In the genomic region with DNA sequence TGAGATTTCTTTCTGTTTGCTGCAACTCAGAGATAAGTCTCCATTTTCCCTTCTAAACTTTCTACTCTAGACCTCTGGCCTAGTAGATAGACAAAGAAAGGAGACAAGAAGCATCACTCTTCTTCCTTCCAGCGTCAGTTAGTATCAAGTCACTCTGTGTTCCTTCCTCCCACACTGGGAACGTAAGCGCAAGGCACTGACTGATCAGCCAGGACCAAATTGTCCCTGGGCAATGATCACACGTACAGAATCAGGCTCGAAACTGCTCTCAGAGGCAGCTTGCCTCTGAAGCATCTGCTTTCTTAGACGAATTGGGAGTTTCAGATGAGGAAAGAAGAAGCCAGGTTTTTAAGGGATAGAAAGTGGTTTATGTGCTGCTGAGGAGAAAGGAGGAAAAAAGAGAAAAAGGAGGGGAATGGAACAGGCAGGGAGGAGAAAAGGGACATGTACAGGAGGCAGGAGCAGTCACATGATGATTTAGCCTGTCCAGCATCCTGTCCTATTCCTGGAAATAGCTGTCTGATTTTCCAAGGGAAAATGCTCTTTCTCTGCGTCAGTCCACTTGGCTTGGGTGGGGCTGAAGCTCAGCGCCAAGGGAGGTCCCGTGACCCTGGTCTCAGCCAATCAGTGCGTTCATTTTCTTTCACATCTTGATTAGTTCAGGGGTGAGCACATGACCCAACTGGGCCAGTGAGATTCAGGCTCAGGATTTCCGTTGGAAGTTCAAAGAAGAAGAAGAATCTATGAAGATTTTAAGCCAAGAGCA, we compare ENCODE assay signal across 10 cellular contexts.
DNase-seq lines count a peak whose midpoint lies in the region; ATAC-seq and TF ChIP-seq lines count a peak whose summit lies in the region.
"Had no signal": no experiment of that assay in that cellular context is flagged by ENCODE, and none has a peak within 500 bp of the region (broad histone marks: within the 10 kb centered on the region; RNA-seq: fewer than 3 reads in every experiment).

No MANE protein-coding gene starts in this region.

- POLR2A ChIA-PET in Caco-2 (lab: Charles Lee) = no interaction called here

- H3K9me3 Mint-ChIP-seq in natural killer cell = peaks cover 11 to 14% of the 10 kb centered on the region in 2 donors
- H3K9me3 Mint-ChIP-seq in Caco-2 (ENCODE audit: unreplicated experiment) = no peaks in the 10 kb centered on the region

- H3K4me1 Mint-ChIP-seq in natural killer cell (no peaks in the 10 kb centered on the region), Caco-2 (ENCODE audit: low read depth, unreplicated experiment) (peaks cover 9% of the 10 kb centered on the region)
- H3K4me1 Mint-ChIP-seq: IgD-negative memory B cell had no signal

- TF ChIP-seq CTCF in right lobe of liver (IDR thresholded peaks at IDR 0.05) = no peak
- no peak for TF ChIP-seq CTCF in natural killer cell (IDR thresholded peaks at IDR 0.05)
- TF ChIP-seq CTCF in Caco-2 (IDR thresholded peaks at IDR 0.05; ENCODE audit: insufficient read depth in 1 of 2, low read depth in 1 of 2, low read length in 1 of 2, severe bottlenecking in 1 of 2, unreplicated experiment in 1 of 2) = no peak

- 33% methylated on average over 7 of the region's 11 CpGs for WGBS in right lobe of liver (ENCODE audit: insufficient coverage, low coverage, low lambda C conversion rate, missing lambda C conversion rate)

- no peaks in the 10 kb centered on the region for H3K27me3 ChIP-seq in duodenal mucosa (ENCODE audit: control insufficient read depth in 1 of 2, insufficient read depth in 2 of 2, low read length in 2 of 2)
- no peaks in the 10 kb centered on the region for H3K27me3 ChIP-seq in right lobe of liver
- H3K27me3 ChIP-seq in skeletal muscle tissue (ENCODE audit: control insufficient read depth in 3 of 3, insufficient read depth in 3 of 3, low read length in 3 of 3) = no peaks in the 10 kb centered on the region
- H3K27me3 ChIP-seq in Caco-2 (replicated peaks; ENCODE audit: control insufficient read depth, insufficient read depth, low read length) = no peaks in the 10 kb centered on the region

- DNase-seq in GM04503 (ENCODE audit: low read depth) = peak; percentile 67
- peak in 2 of 3 donors; percentile 40 to 55 for DNase-seq in right lobe of liver
- DNase-seq in natural killer cell = no peak
- DNase-seq in GOT3 (lab: John Stamatoyannopoulos, UW) = no peak
- no peak for DNase-seq in Caco-2

- BruUV-seq in Caco-2 (replicated peaks; lab: Mats Ljungman, UMichigan) = no TSS peak

- H3K4me3 ChIP-seq in duodenal mucosa (ENCODE audit: low read depth in 1 of 2, low read length in 2 of 2) (no peak overlapping the region), right lobe of liver (no peak overlapping the region), skeletal muscle tissue (ENCODE audit: low read length in 3 of 3) (no peak overlapping the region), Caco-2 (ENCODE audit: low read depth, low read length) (no peak overlapping the region)

- no peak overlapping the region for H3K4me3 Mint-ChIP-seq in natural killer cell
- H3K4me3 Mint-ChIP-seq in Caco-2 (ENCODE audit: unreplicated experiment) = no peak overlapping the region
- H3K4me3 Mint-ChIP-seq: IgD-negative memory B cell had no signal

- no peaks in the 10 kb centered on the region for H3K27me3 Mint-ChIP-seq in natural killer cell (ENCODE audit: low read depth in 2 of 2)
- no peaks in the 10 kb centered on the region for H3K27me3 Mint-ChIP-seq in Caco-2 (ENCODE audit: insufficient read depth, unreplicated experiment)
- H3K27me3 Mint-ChIP-seq: IgD-negative memory B cell had no signal

- intact Hi-C loops in right lobe of liver (cut with DNase I) (no loop called here), natural killer cell (cut with micrococcal nuclease) (no loop called here), Caco-2 (cut with micrococcal nuclease; ENCODE audit: unreplicated experiment) (no loop called here)

- H3K9ac ChIP-seq in duodenal mucosa (ENCODE audit: low read depth in 1 of 2, low read length in 2 of 2) (no peak overlapping the region), skeletal muscle tissue (ENCODE audit: low read depth in 1 of 3, low read length in 3 of 3) (peak overlapping the region in 1 of 3 donors; percentile 18)

- H3K4me1 ChIP-seq in duodenal mucosa (ENCODE audit: control insufficient read depth in 1 of 2, insufficient read depth in 2 of 2, low read length in 2 of 2) (no peaks in the 10 kb centered on the region), right lobe of liver (no peaks in the 10 kb centered on the region), skeletal muscle tissue (ENCODE audit: control insufficient read depth in 3 of 3, insufficient read depth in 3 of 3, low read length in 3 of 3) (no peaks in the 10 kb centered on the region), Caco-2 (0 out of 2 replicates have a peak, but pooled peaks cover 3% of the 10 kb centered on the region)

- H3K36me3 Mint-ChIP-seq in natural killer cell (no peaks in the 10 kb centered on the region), Caco-2 (ENCODE audit: insufficient read depth, unreplicated experiment) (no peaks in the 10 kb centered on the region)
- H3K36me3 Mint-ChIP-seq: IgD-negative memory B cell had no signal

- no peak for TF ChIP-seq POLR2A in right lobe of liver (IDR thresholded peaks at IDR 0.05)

- H3K36me3 ChIP-seq in duodenal mucosa (ENCODE audit: control insufficient read depth in 1 of 2, insufficient read depth in 2 of 2, low read length in 2 of 2) (no peaks in the 10 kb centered on the region), right lobe of liver (no peaks in the 10 kb centered on the region), skeletal muscle tissue (ENCODE audit: control insufficient read depth in 3 of 3, insufficient read depth in 3 of 3, low read length in 3 of 3) (no peaks in the 10 kb centered on the region), Caco-2 (ENCODE audit: control insufficient read depth, insufficient read depth, low read length) (no peaks in the 10 kb centered on the region)

- no peak overlapping the region for H3K27ac Mint-ChIP-seq in natural killer cell
- no peak overlapping the region for H3K27ac Mint-ChIP-seq in Caco-2 (ENCODE audit: unreplicated experiment)
- H3K27ac Mint-ChIP-seq: IgD-negative memory B cell had no signal

- no peaks in the 10 kb centered on the region for H3K9me3 ChIP-seq in duodenal mucosa (ENCODE audit: control insufficient read depth in 1 of 2, low read length in 2 of 2)
- no peaks in the 10 kb centered on the region for H3K9me3 ChIP-seq in right lobe of liver
- no peaks in the 10 kb centered on the region for H3K9me3 ChIP-seq in skeletal muscle tissue (ENCODE audit: control insufficient read depth in 3 of 3, low read length in 3 of 3)
- no peaks in the 10 kb centered on the region for H3K9me3 ChIP-seq in Caco-2

- CTCF ChIA-PET in Caco-2 (lab: Charles Lee) = no interaction called here

- ATAC-seq in right lobe of liver (peak; percentile 77 to 87 (median 83)), natural killer cell (no peak), HG03175 (IDR thresholded peaks at IDR 0.05; ENCODE audit: unreplicated experiment) (no peak)
- ATAC-seq: SK-N-SH treated with all-trans-retinoic acid at 6 μM for 48 hours had no signal

- H3K27ac ChIP-seq in duodenal mucosa (ENCODE audit: low read depth, low read length) (peak overlapping the region; percentile 76), right lobe of liver (peak overlapping the region; percentile 39 to 62 (median 56)), skeletal muscle tissue (ENCODE audit: low read depth, low read length) (peak overlapping the region; percentile 89)

Comparison
In these comparisons a context has a peak if more than half of its experiments do, and no peak if none do; other contexts are left out.
1. DNase-seq: peak in GM04503 (single experiment) and right lobe of liver (2 of 3); none in natural killer cell (single experiment), GOT3 (single experiment) and Caco-2 (0 of 2).
2. ATAC-seq: peak in right lobe of liver (4 of 4); none in natural killer cell (0 of 3) and HG03175 (single experiment).
3. Peak in every context shown above with its lines, with median percentiles within 50 percentile points of each other: H3K27ac ChIP-seq.